Comparison of ENCODE assay signal across 1 cellular context in the genomic region with DNA sequence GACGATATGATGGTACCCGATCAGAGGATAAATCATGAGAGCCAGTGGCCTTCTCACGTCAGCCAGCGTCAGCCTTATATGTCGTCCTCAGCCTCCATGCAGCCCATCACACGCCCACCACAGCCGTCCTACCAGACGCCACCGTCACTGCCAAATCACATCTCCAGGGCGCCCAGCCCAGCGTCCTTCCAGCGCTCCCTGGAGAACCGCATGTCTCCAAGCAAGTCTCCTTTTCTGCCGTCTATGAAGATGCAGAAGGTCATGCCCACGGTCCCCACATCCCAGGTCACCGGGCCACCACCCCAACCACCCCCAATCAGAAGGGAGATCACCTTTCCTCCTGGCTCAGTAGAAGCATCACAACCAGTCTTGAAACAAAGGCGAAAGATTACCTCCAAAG.
TF ChIP-seq lines count a peak whose summit lies in the region.

No MANE protein-coding gene starts in this region.

TF ChIP-seq in IMR-90, 13 proteins besides CTCF, POLR2A, EP300 and RAD21 (continued from another document):
- TF ChIP-seq CHD1 (IDR thresholded peaks at IDR 0.05; ENCODE audit: low read depth, low read length) (no peak), MAZ (IDR thresholded peaks at IDR 0.05; ENCODE audit: borderline replicate concordance, low read depth, low read length) (no peak)
TF ChIP-seq in IMR-90: peak in this region for 0.
